ENCODE assay signal across 8 cellular contexts in genomic region chr22:37643225-37643847, GRCh38. TPM values are rescaled to one million over a fixed set of nuclear protein-coding genes. Genes with fewer than 3 reads are reported as not detected.
A peak's percentile ranks its signal among the peaks of the same experiment; 100 is the strongest.
DNase-seq lines count a peak whose midpoint lies in the region; ATAC-seq and TF ChIP-seq lines count a peak whose summit lies in the region.

No MANE protein-coding gene starts in this region.

- no peaks in the 10 kb centered on the region for H3K27me3 ChIP-seq in CD4-positive, alpha-beta T cell (ENCODE audit: control insufficient read depth, insufficient read depth, low read length)
- no peaks in the 10 kb centered on the region for H3K27me3 ChIP-seq in H9 (ENCODE audit: insufficient read depth, low read length)
- H3K27me3 ChIP-seq in lung (ENCODE audit: control insufficient read depth, insufficient read depth) = no peaks in the 10 kb centered on the region

- H3K4me1 ChIP-seq in H9 (ENCODE audit: insufficient read depth, low read length) (peaks cover 3% of the 10 kb centered on the region; the same call in 1 of the 2 replicates), lung (ENCODE audit: control insufficient read depth in 2 of 2, insufficient read depth in 2 of 2, low read length in 2 of 2) (peaks cover 0 to 6% of the 10 kb centered on the region in 2 donors)

- H3T11ph ChIP-seq in H9 (ENCODE audit: low read length) = no peak overlapping the region

- H2BK120ac ChIP-seq in H9 (ENCODE audit: low read depth, low read length, poor library complexity, severe bottlenecking) = no peak overlapping the region

- no peaks in the 10 kb centered on the region for H3K79me2 ChIP-seq in H9 (ENCODE audit: insufficient read depth, low read length)

- peak overlapping the region; percentile 85 for H3K4me3 Mint-ChIP-seq in CD4-positive, alpha-beta T cell
- peak overlapping the region in 1 of 2 experiments; percentile 50; a peak in 2 of 5 replicates for H3K4me3 Mint-ChIP-seq in H9

- peak; percentile 73 to 93 (median 86) for DNase-seq in CD4-positive, alpha-beta T cell
- peak; percentile 83 for DNase-seq in H9
- DNase-seq in NCI-H446 (lab: John Stamatoyannopoulos, UW) = peak; percentile 47 to 84
- peak; percentile 90 for DNase-seq in activated CD4-positive, alpha-beta T cell treated with anti-CD3 and anti-CD28 coated beads, Interleukin-2, amount 50 U/mL, for 1 hour
- DNase-seq in dedifferentiated amniotic fluid mesenchymal stem cell (ENCODE audit: extremely low spot score) = peak; percentile 69
- DNase-seq in lung (ENCODE audit: low spot score) = peak; percentile 86
- peak; percentile 57 for DNase-seq in stimulated activated CD8-positive, alpha-beta memory T cell treated with anti-CD3 and anti-CD28 coated beads, Interleukin-12 subunit alpha, Interleukin-12 subunit beta, amount 100 ng/mL, for 24 hours (ENCODE audit: extremely low read depth)

- H3K9ac ChIP-seq in H9 (ENCODE audit: extremely low read depth, insufficient read length, low read length) = no peak overlapping the region

- peak; percentile 68 for ATAC-seq in CD4-positive, alpha-beta T cell (ENCODE audit: poor library complexity)
- ATAC-seq in lung (ENCODE audit: insufficient read depth, low FRiP score) (peak; percentile 76), GM18867 (IDR thresholded peaks at IDR 0.05; ENCODE audit: unreplicated experiment) (no peak)

- no peak overlapping the region for H3K23ac ChIP-seq in H9 (ENCODE audit: insufficient read length, low read depth, low read length)

- no peak overlapping the region for H3K18ac ChIP-seq in H9 (ENCODE audit: insufficient read length, low read depth, low read length)

- TF ChIP-seq CTCF in CD4-positive, alpha-beta T cell (IDR thresholded peaks at IDR 0.05) = peak; percentile 91
- TF ChIP-seq CTCF in H9 (conservative IDR thresholded peaks at IDR 0.05) (peak; percentile 93), lung (IDR thresholded peaks at IDR 0.05; ENCODE audit: control extremely low read depth, extremely low read depth) (peak; percentile 66)

- peaks cover 35% of the 10 kb centered on the region for H3K4me1 Mint-ChIP-seq in CD4-positive, alpha-beta T cell (ENCODE audit: low read depth)
- H3K4me1 Mint-ChIP-seq in H9 = peaks cover 13 to 16% of the 10 kb centered on the region in 2 experiments

- no peak overlapping the region for H2AFZ ChIP-seq in H9 (ENCODE audit: low read length)

- H3K27ac ChIP-seq in CD4-positive, alpha-beta T cell (ENCODE audit: low read depth, low read length) = no peak overlapping the region
- H3K27ac ChIP-seq in H9 (ENCODE audit: insufficient read length, low read depth, low read length) (no peak overlapping the region), lung (ENCODE audit: low read depth in 1 of 2, low read length in 1 of 2) (no peak overlapping the region)

- H3K79me1 ChIP-seq in H9 (ENCODE audit: insufficient read depth, low read depth, low read length, poor library complexity, severe bottlenecking) = no peaks in the 10 kb centered on the region

- POLR2A ChIA-PET in CD4-positive, alpha-beta T cell (lab: Charles Lee) = interaction anchor here (0.6 to 9.5 kb wide), 17 partner anchors 10 to 52 kb away, joined by 3 to 107 read pairs (median 7); partner anchors contain the start of genes GGA1, LGALS1, NOL12 and PDXP

- H3K56ac ChIP-seq in H9 (ENCODE audit: insufficient read length, low read depth, low read length) = no peak overlapping the region

- WGBS in H9 (ENCODE audit: extremely low coverage, insufficient read length, low lambda C conversion rate) = no CpG with 5 or more reads among the region's 9 CpGs
- WGBS in lung, 2 donors = 33 to 36% methylated on average over 9 of the region's 9 CpGs

- peaks cover 8% of the 10 kb centered on the region for H3K23me2 ChIP-seq in H9 (ENCODE audit: insufficient read length, low read depth, low read length, poor library complexity, severe bottlenecking)

- H3K36me3 ChIP-seq in lung (ENCODE audit: control insufficient read depth in 2 of 2, insufficient read depth in 2 of 2, low read length in 2 of 2) = peaks cover 0 to 8% of the 10 kb centered on the region in 2 donors

- H3K4me3 ChIP-seq in lung = no peak overlapping the region

- no peak overlapping the region for H3K4me2 ChIP-seq in H9 (ENCODE audit: insufficient read depth, insufficient read length, low read length)

- no peak overlapping the region for H4K8ac ChIP-seq in H9 (replicated peaks; ENCODE audit: insufficient read length, low read depth, low read length)

- H2BK5ac ChIP-seq in H9 (ENCODE audit: insufficient read length, low read length) = no peak overlapping the region

- no peak overlapping the region for H2BK12ac ChIP-seq in H9 (ENCODE audit: insufficient read length, low read depth, low read length)

- no peak overlapping the region for H2BK15ac ChIP-seq in H9 (ENCODE audit: low read depth, low read length)

- H3K36me3 Mint-ChIP-seq in CD4-positive, alpha-beta T cell (ENCODE audit: low read depth) = peaks cover 72% of the 10 kb centered on the region
- H3K36me3 Mint-ChIP-seq in H9 (ENCODE audit: insufficient read depth in 1 of 3, low read depth in 3 of 3) = peaks cover 5 to 48% (median 37%) of the 10 kb centered on the region in 3 experiments

- H2BK20ac ChIP-seq in H9 (ENCODE audit: low read depth, low read length, poor library complexity, severe bottlenecking) = no peak overlapping the region

- H4K20me1 ChIP-seq in H9 (ENCODE audit: control insufficient read depth, insufficient read depth, insufficient read length) = no peaks in the 10 kb centered on the region

- CTCF ChIA-PET in CD4-positive, alpha-beta T cell (lab: Charles Lee) = interaction anchor here (0.7 to 7.4 kb wide), 15 partner anchors 12 to 53 kb away, joined by 3 to 171 read pairs (median 6); partner anchors contain the start of genes GGA1, LGALS1, NOL12 and PDXP

- intact Hi-C loops in CD4-positive, alpha-beta T cell (cut with DNase I, micrococcal nuclease) = loop anchor here (1.0 to 2.0 kb wide), 3 partner anchors 15 to 38 kb away; partner anchors contain the start of gene PDXP (in 1 of the 2)

- H3K27ac Mint-ChIP-seq in CD4-positive, alpha-beta T cell = peak overlapping the region; percentile 80
- peak overlapping the region in 1 of 3 experiments; percentile 64; a peak in 2 of 7 replicates for H3K27ac Mint-ChIP-seq in H9

- H3K14ac ChIP-seq in H9 (ENCODE audit: insufficient read depth, low read length) = no peak overlapping the region

- H3K27me3 Mint-ChIP-seq in CD4-positive, alpha-beta T cell = no peaks in the 10 kb centered on the region
- H3K27me3 Mint-ChIP-seq in H9 (ENCODE audit: low read depth) = no peaks in the 10 kb centered on the region; the same call in 1 of the 2 replicates

- no peak overlapping the region for H4K5ac ChIP-seq in H9 (ENCODE audit: insufficient read length, low read depth, low read length)

- H4K91ac ChIP-seq in H9 (ENCODE audit: insufficient read length, low read depth, low read length) = no peak overlapping the region

- H3K9me3 Mint-ChIP-seq in CD4-positive, alpha-beta T cell = no peaks in the 10 kb centered on the region
- no peaks in the 10 kb centered on the region for H3K9me3 Mint-ChIP-seq in H9

- no peak overlapping the region for H2AK5ac ChIP-seq in H9 (ENCODE audit: insufficient read length, low read length)

- H3K4ac ChIP-seq in H9 (ENCODE audit: low read depth, low read length) = no peak overlapping the region

- no peaks in the 10 kb centered on the region for H3K9me3 ChIP-seq in CD4-positive, alpha-beta T cell (ENCODE audit: control insufficient read depth, low read length)
- no peaks in the 10 kb centered on the region for H3K9me3 ChIP-seq in H9 (ENCODE audit: control insufficient read depth, low read depth, low read length)
- H3K9me3 ChIP-seq in lung (ENCODE audit: control insufficient read depth in 2 of 2, insufficient read depth in 1 of 2, low read length in 1 of 2) = no peaks in the 10 kb centered on the region

RNA-seq across cellular contexts. Expression of gene SH3BP1, which starts 3.9 kb away (rescaled TPM):
- total RNA-seq in CD4-positive, alpha-beta T cell = 10 to 100 TPM; 46.9 to 49.0 TPM
- total RNA-seq in H9 (2021) (33.6 and 35.1 TPM in 2 replicates), lung (10 to 100 TPM; 14.8 to 20.2 TPM)
- 10 to 100 TPM; 15.9 to 20.0 TPM for polyA plus RNA-seq in lung

RNA-seq across cellular contexts. Expression of gene PDXP, which starts 15.2 kb away (rescaled TPM):
- 1 to 10 TPM; 1.5 TPM for total RNA-seq in CD4-positive, alpha-beta T cell
- 38.9 and 41.0 TPM in 2 replicates for total RNA-seq in H9 (2021)
- 1 to 10 TPM; 5.7 to 7.4 TPM for total RNA-seq in lung
- 1 to 10 TPM; 4.4 to 7.3 TPM for polyA plus RNA-seq in lung

RNA-seq across cellular contexts. Expression of gene LGALS1, which starts 32.1 kb away (rescaled TPM):
- 10 to 100 TPM; 85.1 to 93.7 TPM for total RNA-seq in CD4-positive, alpha-beta T cell
- 32.8 and 33.6 TPM in 2 replicates for total RNA-seq in H9 (2021)
- 100 to 1,000 TPM; 347 to 797 TPM for total RNA-seq in lung
- 1,000 to 10,000 TPM; 1,097 to 1,622 TPM for polyA plus RNA-seq in lung

RNA-seq across cellular contexts. Expression of gene GGA1, which starts 34.7 kb away (rescaled TPM):
- total RNA-seq in CD4-positive, alpha-beta T cell = 10 to 100 TPM; 57.0 to 60.9 TPM
- total RNA-seq in H9 (2021) = 56.0 and 61.7 TPM in 2 replicates
- total RNA-seq in lung = 10 to 100 TPM; 62.1 to 72.4 TPM
- polyA plus RNA-seq in lung = 10 to 100 TPM; 51.5 to 53.0 TPM

RNA-seq across cellular contexts. Expression of gene NOL12, which starts 42.8 kb away (rescaled TPM):
- total RNA-seq in CD4-positive, alpha-beta T cell = 10 to 100 TPM; 24.3 to 26.2 TPM
- total RNA-seq in H9 (2021) (30.4 and 35.4 TPM in 2 replicates), lung (10 to 100 TPM; 14.5 to 27.4 TPM)
- polyA plus RNA-seq in lung = 10 to 100 TPM; 31.5 to 37.0 TPM
